35 cellular contexts compared by ENCODE assay signal in genomic region chr7:72016574-72016973, GRCh38.
DNase-seq lines count a peak whose midpoint lies in the region; ATAC-seq and TF ChIP-seq lines count a peak whose summit lies in the region.
"Had no signal": no experiment of that assay in that cellular context is flagged by ENCODE, and none has a peak within 500 bp of the region (broad histone marks: within the 10 kb centered on the region; RNA-seq: fewer than 3 reads in every experiment).

No MANE protein-coding gene starts in this region.

- H3K36me3 Mint-ChIP-seq in osteocyte (ENCODE audit: unreplicated experiment): no peaks in the 10 kb centered on the region
- H3K36me3 Mint-ChIP-seq in T-helper 2 cell treated with Interferon-gamma antibody and Interleukin-4, amounts not matched to agents 5 μg/mL and 100 μg/mL, for 36 hours (ENCODE audit: low read depth): no peaks in the 10 kb centered on the region
- H3K36me3 Mint-ChIP-seq: CD14-positive monocyte; CD4-positive, alpha-beta memory T cell; CD4-positive, CD25-positive, alpha-beta regulatory T cell; CD8-positive, alpha-beta memory T cell; CD8-positive, alpha-beta T cell had no signal

- no peak overlapping the region for H3K4me3 Mint-ChIP-seq in osteocyte (ENCODE audit: unreplicated experiment)
- no peak overlapping the region for H3K4me3 Mint-ChIP-seq in T-helper 2 cell treated with Interferon-gamma antibody and Interleukin-4, amounts not matched to agents 5 μg/mL and 100 μg/mL, for 36 hours
- H3K4me3 Mint-ChIP-seq: B cell; CD14-positive monocyte; CD4-positive, alpha-beta memory T cell; CD4-positive, alpha-beta T cell; CD4-positive, CD25-positive, alpha-beta regulatory T cell; CD8-positive, alpha-beta memory T cell; CD8-positive, alpha-beta T cell had no signal

- no peaks in the 10 kb centered on the region for H3K27me3 Mint-ChIP-seq in osteocyte (ENCODE audit: unreplicated experiment)
- no peaks in the 10 kb centered on the region for H3K27me3 Mint-ChIP-seq in T-helper 2 cell treated with Interferon-gamma antibody and Interleukin-4, amounts not matched to agents 5 μg/mL and 100 μg/mL, for 36 hours (ENCODE audit: low read depth)
- H3K27me3 Mint-ChIP-seq: B cell; CD4-positive, alpha-beta memory T cell; CD4-positive, alpha-beta T cell; CD4-positive, CD25-positive, alpha-beta regulatory T cell had no signal

- no peak for TF ChIP-seq EP300 in esophagus muscularis mucosa (IDR thresholded peaks at IDR 0.05)

- intact Hi-C loops in left ventricle myocardium superior (cut with micrococcal nuclease) (no loop called here), esophagus muscularis mucosa (cut with DNase I) (no loop called here)

- no peaks in the 10 kb centered on the region for H3K27me3 ChIP-seq in right atrium auricular region
- no peaks in the 10 kb centered on the region for H3K27me3 ChIP-seq in esophagus muscularis mucosa
- H3K27me3 ChIP-seq: BE2C; BLaER1; BLaER1 treated with 17β-estradiol and CSF1 and Interleukin-3, amounts not matched to agents 10 nM and 100 nM had no signal

- H3K4me1 ChIP-seq in right atrium auricular region (no peaks in the 10 kb centered on the region), esophagus muscularis mucosa (no peaks in the 10 kb centered on the region)
- H3K4me1 ChIP-seq: A549; BE2C; BLaER1; BLaER1 treated with 17β-estradiol and CSF1 and Interleukin-3, amounts not matched to agents 10 nM and 100 nM; Caco-2 had no signal

- TF ChIP-seq POLR2A in esophagus muscularis mucosa (IDR thresholded peaks at IDR 0.05; ENCODE audit: low read depth): no peak

- H3K4me1 Mint-ChIP-seq in osteocyte (ENCODE audit: unreplicated experiment): no peaks in the 10 kb centered on the region
- no peaks in the 10 kb centered on the region for H3K4me1 Mint-ChIP-seq in T-helper 2 cell treated with Interferon-gamma antibody and Interleukin-4, amounts not matched to agents 5 μg/mL and 100 μg/mL, for 36 hours (ENCODE audit: low read depth)
- H3K4me1 Mint-ChIP-seq: B cell; CD14-positive monocyte; CD4-positive, alpha-beta memory T cell; CD4-positive, CD25-positive, alpha-beta regulatory T cell; CD8-positive, alpha-beta memory T cell had no signal

- DNase-seq in right atrium auricular region (ENCODE audit: low spot score): peak; percentile 34
- DNase-seq in left ventricle myocardium superior: no peak
- peak; percentile 7 for DNase-seq in ecto neural progenitor cell (ENCODE audit: low spot score)
- peak; percentile 84 for DNase-seq in esophagus muscularis mucosa (ENCODE audit: extremely low spot score)
- DNase-seq in osteocyte (ENCODE audit: extremely low spot score, unreplicated experiment): peak; percentile 60
- no peak for DNase-seq in T-helper 2 cell treated with Interferon-gamma antibody and Interleukin-4, amounts not matched to agents 5 μg/mL and 100 μg/mL, for 36 hours (ENCODE audit: low spot score)
- DNase-seq in NCI-H2171 treated with DMSO at 0.1 percent for 48 hours (lab: John Stamatoyannopoulos, UW): no peak
- DNase-seq: 8988T; ACHN; AML-193; BE2C; C1 segment of cervical spinal cord; Caco-2; Calu3; CD4-positive, alpha-beta memory T cell; CD4-positive, alpha-beta T cell; CD4-positive, CD25-positive, alpha-beta regulatory T cell; CD8-positive, alpha-beta memory T cell; CD8-positive, alpha-beta T cell; COR-L47; DMS 273 treated with DMSO at 0.1 percent for 48 hours; DMS153; DMS53; DMS79; DMS79 treated with DMSO at 0.1 percent for 48 hours; DND-41; EL had no signal

- H3K27ac Mint-ChIP-seq in osteocyte (ENCODE audit: unreplicated experiment): no peak overlapping the region
- no peak overlapping the region for H3K27ac Mint-ChIP-seq in T-helper 2 cell treated with Interferon-gamma antibody and Interleukin-4, amounts not matched to agents 5 μg/mL and 100 μg/mL, for 36 hours
- H3K27ac Mint-ChIP-seq: B cell; CD14-positive monocyte; CD4-positive, alpha-beta memory T cell; CD4-positive, alpha-beta T cell; CD4-positive, CD25-positive, alpha-beta regulatory T cell; CD8-positive, alpha-beta memory T cell; CD8-positive, alpha-beta T cell had no signal

- H3K9me3 ChIP-seq in right atrium auricular region (peaks cover 0 to 9% of the 10 kb centered on the region in 2 donors), esophagus muscularis mucosa (peaks cover 0 to 9% (median 3%) of the 10 kb centered on the region in 4 donors)
- H3K9me3 ChIP-seq: A549, BE2C, Caco-2 had no signal

- H3K4me3 ChIP-seq in right atrium auricular region (no peak overlapping the region), esophagus muscularis mucosa (no peak overlapping the region)
- H3K4me3 ChIP-seq: A549; BLaER1; BLaER1 treated with 17β-estradiol and CSF1 and Interleukin-3, amounts not matched to agents 10 nM and 100 nM had no signal

- ATAC-seq in left ventricle myocardium superior (no peak), GM21390 (IDR thresholded peaks at IDR 0.05; ENCODE audit: unreplicated experiment) (no peak)
- ATAC-seq: A549; CD8-positive, alpha-beta T cell had no signal

- 83% methylated on average over 3 of the region's 3 CpGs for WGBS in esophagus muscularis mucosa

- no peak for TF ChIP-seq CTCF in right atrium auricular region (IDR thresholded peaks at IDR 0.05)
- TF ChIP-seq CTCF in esophagus muscularis mucosa (IDR thresholded peaks at IDR 0.05): no peak
- no peak for TF ChIP-seq CTCF in osteocyte (IDR thresholded peaks at IDR 0.05)

- H3K9me3 Mint-ChIP-seq in osteocyte (ENCODE audit: unreplicated experiment): peaks cover 14% of the 10 kb centered on the region
- H3K9me3 Mint-ChIP-seq in T-helper 2 cell treated with Interferon-gamma antibody and Interleukin-4, amounts not matched to agents 5 μg/mL and 100 μg/mL, for 36 hours: peaks cover 17% of the 10 kb centered on the region
- H3K9me3 Mint-ChIP-seq: CD4-positive, alpha-beta T cell had no signal

- no peaks in the 10 kb centered on the region for H3K36me3 ChIP-seq in right atrium auricular region
- no peaks in the 10 kb centered on the region for H3K36me3 ChIP-seq in esophagus muscularis mucosa
- H3K36me3 ChIP-seq: BE2C; BLaER1; BLaER1 treated with 17β-estradiol and CSF1 and Interleukin-3, amounts not matched to agents 10 nM and 100 nM had no signal

- H3K27ac ChIP-seq in right atrium auricular region (no peak overlapping the region), esophagus muscularis mucosa (replicated peaks in 1 of 4) (no peak overlapping the region)
- H3K27ac ChIP-seq: 22Rv1; A549; BLaER1; BLaER1 treated with 17β-estradiol and CSF1 and Interleukin-3, amounts not matched to agents 10 nM and 100 nM; C4-2B had no signal

Comparison
In these comparisons a context has a peak if more than half of its experiments do, and no peak if none do; other contexts are left out.
1. DNase-seq: peak in right atrium auricular region (single experiment), ecto neural progenitor cell (single experiment), esophagus muscularis mucosa (single experiment) and osteocyte (single experiment); none in left ventricle myocardium superior (single experiment), T-helper 2 cell treated with Interferon-gamma antibody and Interleukin-4, amounts not matched to agents 5 μg/mL and 100 μg/mL, for 36 hours (single experiment) and NCI-H2171 treated with DMSO at 0.1 percent for 48 hours (single experiment).